Comparison of ENCODE assay signal across 8 cellular contexts in genomic region chr21:39602793-39603192, GRCh38.
"Had no signal": no experiment of that assay in that cellular context is flagged by ENCODE, and none has a peak within 500 bp of the region (broad histone marks: within the 10 kb centered on the region; RNA-seq: fewer than 3 reads in every experiment).

No MANE protein-coding gene starts in this region.

- H3K9ac ChIP-seq: KMS-11 had no signal

- ATAC-seq: GM23338, HCT116 had no signal

- FAIRE-seq: HTR-8/SVneo had no signal

- H3K4me2 ChIP-seq: GM23338, KMS-11 had no signal

- DNase-seq: H7, IMR-90, KBM-7 had no signal

- H3K4me3 ChIP-seq: GM23338, HAP-1 had no signal

- H3K4me3 Mint-ChIP-seq: GM23338 had no signal

- H2AFZ ChIP-seq: GM23338 had no signal

- H3K36me3 ChIP-seq: HAP-1 had no signal

- H3K4me1 ChIP-seq: HAP-1 had no signal

- H3K27ac ChIP-seq: KMS-11 had no signal

- H3K27ac Mint-ChIP-seq: GM23338 had no signal

- H3K9me3 ChIP-seq: HAP-1 had no signal
